ENCODE assay signal across 14 cellular contexts in the genomic region with DNA sequence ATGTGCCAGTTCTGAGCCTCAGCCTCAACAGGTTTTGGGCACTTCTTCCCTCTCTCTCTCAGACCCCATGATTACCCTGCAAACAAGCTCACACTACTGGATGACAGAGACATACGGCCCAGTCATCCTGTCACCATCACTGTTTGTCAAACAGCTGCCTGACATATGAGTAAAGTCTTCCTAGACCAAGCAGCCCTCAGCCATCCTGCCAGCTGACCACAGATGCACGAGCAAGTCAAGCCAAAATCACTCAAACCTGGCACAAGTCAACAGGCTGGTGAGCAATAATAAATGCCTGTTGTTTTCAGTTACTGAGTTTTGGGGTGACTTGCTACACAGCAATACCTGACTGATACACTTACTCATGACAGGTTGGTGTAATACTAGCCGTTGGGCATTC.
DNase-seq lines count a peak whose midpoint lies in the region; ATAC-seq, FAIRE-seq and TF ChIP-seq lines count a peak whose summit lies in the region.
"Had no signal": no experiment of that assay in that cellular context is flagged by ENCODE, and none has a peak within 500 bp of the region (broad histone marks: within the 10 kb centered on the region; RNA-seq: fewer than 3 reads in every experiment).

No MANE protein-coding gene starts in this region.

- no peaks in the 10 kb centered on the region; the same call in 1 of the 2 replicates for H3K9me3 ChIP-seq in MG63
- H3K9me3 ChIP-seq in GM12878 (replicated peaks; ENCODE audit: control insufficient read depth, insufficient read depth, low read length), result no peaks in the 10 kb centered on the region; the same call in 2 of the 3 replicates
- H3K9me3 ChIP-seq: upper lobe of left lung had no signal

- H3K36me3 ChIP-seq in MG63, result no peaks in the 10 kb centered on the region
- H3K36me3 ChIP-seq in GM12878 (ENCODE audit: control insufficient read depth in 2 of 2, insufficient read depth in 2 of 2, low read length in 1 of 2), result no peaks in the 10 kb centered on the region
- H3K36me3 ChIP-seq: upper lobe of left lung had no signal

- H3K4me3 ChIP-seq in MG63 (no peak overlapping the region), GM12878 (no peak overlapping the region)
- H3K4me3 ChIP-seq: upper lobe of left lung had no signal

- TF ChIP-seq RAD21 in GM12878 (IDR thresholded peaks at IDR 0.05; ENCODE audit: insufficient read depth, low read depth, low read length), result no peak

- H3K9me3 Mint-ChIP-seq in activated naive CD4-positive, alpha-beta T cell treated with anti-CD3 and anti-CD28 coated beads for 36 hours, result no peaks in the 10 kb centered on the region
- H3K9me3 Mint-ChIP-seq in activated naive CD4-positive, alpha-beta T cell treated with anti-CD3 and anti-CD28 coated beads, Interleukin-2, amount 10 ng/mL, durations not matched to agents 7 days and 5 days, result peaks cover 2% of the 10 kb centered on the region
- peaks cover 0 to 3% of the 10 kb centered on the region in 2 donors for H3K9me3 Mint-ChIP-seq in stimulated activated naive B cell treated with anti-CD40 and anti-IgM and Interleukin-4, amounts not matched to agents 10 μg/mL and 1 μg/mL and 100 μg/mL, for 72 hours

- FAIRE-seq in GM12878 (lab: Jason Lieb, UNC), result no peak
- FAIRE-seq: HepG2 had no signal

- H3K4me1 ChIP-seq in GM12878 (ENCODE audit: control insufficient read depth, insufficient read depth, low read length), result peaks cover 10% of the 10 kb centered on the region

- no peaks in the 10 kb centered on the region for H3K27me3 ChIP-seq in MG63
- no peaks in the 10 kb centered on the region for H3K27me3 ChIP-seq in GM12878 (replicated peaks in 1 of 2; ENCODE audit: control insufficient read depth in 2 of 2, insufficient read depth in 2 of 2, low read length in 1 of 2)
- H3K27me3 ChIP-seq: upper lobe of left lung had no signal

- peak; percentile 38 for ATAC-seq in GM12878
- ATAC-seq in stimulated activated naive B cell treated with anti-CD40 and anti-IgM and Interleukin-4, amounts not matched to agents 10 μg/mL and 1 μg/mL and 100 μg/mL, for 72 hours (replicated peaks), result peak; percentile 82 to 85
- ATAC-seq in GM19455 (IDR thresholded peaks at IDR 0.05; ENCODE audit: unreplicated experiment), result no peak
- ATAC-seq: HepG2 had no signal

- no peak overlapping the region for H3K4me3 Mint-ChIP-seq in activated naive CD4-positive, alpha-beta T cell treated with anti-CD3 and anti-CD28 coated beads for 36 hours
- H3K4me3 Mint-ChIP-seq in activated naive CD4-positive, alpha-beta T cell treated with anti-CD3 and anti-CD28 coated beads, Interleukin-2, amount 10 ng/mL, durations not matched to agents 7 days and 5 days, result no peak overlapping the region
- H3K4me3 Mint-ChIP-seq in stimulated activated naive B cell treated with anti-CD40 and anti-IgM and Interleukin-4, amounts not matched to agents 10 μg/mL and 1 μg/mL and 100 μg/mL, for 72 hours, result no peak overlapping the region
- H3K4me3 Mint-ChIP-seq: memory B cell had no signal

- TF ChIP-seq EP300 in GM12878 (IDR thresholded peaks at IDR 0.05; ENCODE audit: borderline replicate concordance in 1 of 2, control insufficient read depth in 1 of 2, low read depth in 2 of 2, low read length in 2 of 2), result no peak

- 2% methylated on average over 3 of the region's 3 CpGs for WGBS in GM12878 (ENCODE audit: insufficient coverage, insufficient replicate concordance, low lambda C conversion rate, missing lambda C conversion rate)

- no peak for TF ChIP-seq CTCF in GM12878 (IDR thresholded peaks at IDR 0.05 in 2 of 3, conservative IDR thresholded peaks at IDR 0.05 in 1 of 3; ENCODE audit: control insufficient read depth in 2 of 3, extremely low read depth in 1 of 3, insufficient read depth in 1 of 3, low read depth in 3 of 3, low read length in 3 of 3)

- H3K27me3 Mint-ChIP-seq in activated naive CD4-positive, alpha-beta T cell treated with anti-CD3 and anti-CD28 coated beads for 36 hours (ENCODE audit: low read depth), result no peaks in the 10 kb centered on the region
- H3K27me3 Mint-ChIP-seq in activated naive CD4-positive, alpha-beta T cell treated with anti-CD3 and anti-CD28 coated beads, Interleukin-2, amount 10 ng/mL, durations not matched to agents 7 days and 5 days, result no peaks in the 10 kb centered on the region
- H3K27me3 Mint-ChIP-seq in stimulated activated naive B cell treated with anti-CD40 and anti-IgM and Interleukin-4, amounts not matched to agents 10 μg/mL and 1 μg/mL and 100 μg/mL, for 72 hours, result no peaks in the 10 kb centered on the region
- H3K27me3 Mint-ChIP-seq: memory B cell had no signal

- H2AFZ ChIP-seq in GM12878 (ENCODE audit: control insufficient read depth, low read depth, low read length), result no peak overlapping the region

- no peak overlapping the region for H3K4me2 ChIP-seq in GM12878 (ENCODE audit: control insufficient read depth, insufficient read depth)

- H3K27ac Mint-ChIP-seq in activated naive CD4-positive, alpha-beta T cell treated with anti-CD3 and anti-CD28 coated beads for 36 hours, result no peak overlapping the region
- no peak overlapping the region for H3K27ac Mint-ChIP-seq in activated naive CD4-positive, alpha-beta T cell treated with anti-CD3 and anti-CD28 coated beads, Interleukin-2, amount 10 ng/mL, durations not matched to agents 7 days and 5 days
- no peak overlapping the region for H3K27ac Mint-ChIP-seq in stimulated activated naive B cell treated with anti-CD40 and anti-IgM and Interleukin-4, amounts not matched to agents 10 μg/mL and 1 μg/mL and 100 μg/mL, for 72 hours
- H3K27ac Mint-ChIP-seq: memory B cell, progenitor cell of endocrine pancreas had no signal

- no peak for TF ChIP-seq POLR2A in GM12878 (IDR thresholded peaks at IDR 0.05; ENCODE audit: low read depth, low read length)

- peaks cover 18% of the 10 kb centered on the region for H3K4me1 Mint-ChIP-seq in activated naive CD4-positive, alpha-beta T cell treated with anti-CD3 and anti-CD28 coated beads for 36 hours (ENCODE audit: low read depth)
- peaks cover 27% of the 10 kb centered on the region for H3K4me1 Mint-ChIP-seq in activated naive CD4-positive, alpha-beta T cell treated with anti-CD3 and anti-CD28 coated beads, Interleukin-2, amount 10 ng/mL, durations not matched to agents 7 days and 5 days
- H3K4me1 Mint-ChIP-seq in stimulated activated naive B cell treated with anti-CD40 and anti-IgM and Interleukin-4, amounts not matched to agents 10 μg/mL and 1 μg/mL and 100 μg/mL, for 72 hours, result peaks cover 9 to 21% of the 10 kb centered on the region in 2 donors
- H3K4me1 Mint-ChIP-seq: memory B cell had no signal

- DNase-seq in activated naive CD4-positive, alpha-beta T cell treated with anti-CD3 and anti-CD28 coated beads for 36 hours, result peak; percentile 75
- DNase-seq in activated naive CD4-positive, alpha-beta T cell treated with anti-CD3 and anti-CD28 coated beads, Interleukin-2, amount 10 ng/mL, durations not matched to agents 7 days and 5 days, result no peak
- DNase-seq in MG63 (peak; percentile 54), GM12878 (ENCODE audit: low read depth, low spot score) (no peak), RPMI8226 (no peak), HT-29 (ENCODE audit: low spot score) (no peak)
- DNase-seq in stimulated activated naive B cell treated with anti-CD40 and anti-IgM and Interleukin-4, amounts not matched to agents 10 μg/mL and 1 μg/mL and 100 μg/mL, for 72 hours, result peak; percentile 32
- DNase-seq: hypothalamus, NCI-H2029, upper lobe of left lung had no signal

- POLR2A ChIA-PET in GM12878 (lab: Charles Lee), result interaction anchor here (0.5 kb wide), 1 partner anchor 32 kb away, joined by 3 read pairs; no protein-coding TSS in a partner anchor

- no peaks in the 10 kb centered on the region for H4K20me1 ChIP-seq in GM12878 (ENCODE audit: control insufficient read depth, insufficient read depth)

- RAD21 ChIA-PET in GM12878 (lab: Charles Lee; ENCODE audit: unreplicated experiment), result no interaction called here

- no peak overlapping the region for H3K27ac ChIP-seq in GM12878 (ENCODE audit: control insufficient read depth, insufficient read depth)

- H3K9ac ChIP-seq in GM12878 (ENCODE audit: control insufficient read depth, insufficient read depth, low read length), result no peak overlapping the region

- intact Hi-C loops in activated naive CD4-positive, alpha-beta T cell treated with anti-CD3 and anti-CD28 coated beads for 36 hours (cut with micrococcal nuclease), result loop anchor here (1.0 to 5.0 kb wide), 4 partner anchors 47 to 194 kb away; no protein-coding TSS in a partner anchor
- intact Hi-C loops in GM12878 (cut with micrococcal nuclease; ENCODE audit: unreplicated experiment), result no loop called here

- SMC1A ChIA-PET in GM12878 (lab: Charles Lee; ENCODE audit: uncharacterized antibody, unreplicated experiment), result interaction anchor here (2.4 kb wide), 1 partner anchor 232 kb away, joined by 6 read pairs; no protein-coding TSS in a partner anchor

- no TSS peak for BruUV-seq in GM12878 (replicated peaks; lab: Mats Ljungman, UMichigan)

- no peaks in the 10 kb centered on the region for H3K79me2 ChIP-seq in GM12878 (ENCODE audit: control insufficient read depth, insufficient read depth, low read length)

- CTCF ChIA-PET in activated naive CD4-positive, alpha-beta T cell treated with anti-CD3 and anti-CD28 coated beads for 36 hours (lab: Charles Lee), result interaction anchor here (1.5 kb wide), 1 partner anchor 16 kb away, joined by 5 read pairs; no protein-coding TSS in a partner anchor
- CTCF ChIA-PET in activated naive CD4-positive, alpha-beta T cell treated with anti-CD3 and anti-CD28 coated beads, Interleukin-2, amount 10 ng/mL, durations not matched to agents 7 days and 5 days (lab: Charles Lee), result interaction anchor here (1.5 to 1.6 kb wide), 2 partner anchors 74 to 194 kb away, joined by 3 read pairs; no protein-coding TSS in a partner anchor
- CTCF ChIA-PET in GM12878 (lab: Yijun Ruan, JAX), result interaction anchor here (0.6 kb wide), 1 partner anchor 113 kb away, joined by 3 read pairs; no protein-coding TSS in a partner anchor

- in situ Hi-C loops in GM12878 (cut with MboI), result no loop called here

- no peaks in the 10 kb centered on the region for H3K36me3 Mint-ChIP-seq in activated naive CD4-positive, alpha-beta T cell treated with anti-CD3 and anti-CD28 coated beads for 36 hours (ENCODE audit: low read depth)
- H3K36me3 Mint-ChIP-seq in activated naive CD4-positive, alpha-beta T cell treated with anti-CD3 and anti-CD28 coated beads, Interleukin-2, amount 10 ng/mL, durations not matched to agents 7 days and 5 days, result no peaks in the 10 kb centered on the region
- H3K36me3 Mint-ChIP-seq in stimulated activated naive B cell treated with anti-CD40 and anti-IgM and Interleukin-4, amounts not matched to agents 10 μg/mL and 1 μg/mL and 100 μg/mL, for 72 hours, result peaks cover 2 to 12% of the 10 kb centered on the region in 2 donors

TF ChIP-seq in GM12878, 131 proteins besides CTCF, POLR2A, EP300 and RAD21 (continues in another document):
- TF ChIP-seq PML (IDR thresholded peaks at IDR 0.05; ENCODE audit: low read length), result no peak
- no peak for TF ChIP-seq EED (IDR thresholded peaks at IDR 0.05; ENCODE audit: low read depth)

Comparison
In these comparisons a context has a peak if more than half of its experiments do, and no peak if none do; other contexts are left out.
1. DNase-seq: peak in activated naive CD4-positive, alpha-beta T cell treated with anti-CD3 and anti-CD28 coated beads for 36 hours (single experiment), MG63 (single experiment) and stimulated activated naive B cell treated with anti-CD40 and anti-IgM and Interleukin-4, amounts not matched to agents 10 μg/mL and 1 μg/mL and 100 μg/mL, for 72 hours (single experiment); none in activated naive CD4-positive, alpha-beta T cell treated with anti-CD3 and anti-CD28 coated beads, Interleukin-2, amount 10 ng/mL, durations not matched to agents 7 days and 5 days (single experiment), GM12878 (single experiment), RPMI8226 (single experiment) and HT-29 (single experiment).